In the genomic region with DNA sequence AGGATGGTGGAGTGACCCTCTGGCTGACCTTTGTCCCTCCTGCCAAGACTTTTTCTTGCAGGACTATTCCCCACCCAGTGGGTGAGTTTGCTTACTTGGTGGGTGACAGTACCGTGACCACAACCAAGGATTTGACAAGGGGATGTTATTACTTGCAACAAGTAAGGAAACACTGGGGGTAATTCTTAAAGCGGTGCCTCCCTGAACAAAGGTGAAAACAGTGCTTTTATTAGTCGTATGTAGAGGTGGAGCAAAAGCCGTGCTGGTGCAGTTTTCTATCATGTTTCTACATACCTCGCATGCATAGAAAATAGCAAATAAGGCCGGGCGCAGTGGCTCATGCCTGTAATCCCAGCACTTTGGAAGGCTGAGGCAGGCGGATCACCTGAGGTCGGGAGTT, we compare ENCODE assay signal across 1 cellular context.
TF ChIP-seq lines count a peak whose summit lies in the region.

No MANE protein-coding gene starts in this region.

TF ChIP-seq in liver, 16 proteins besides CTCF, POLR2A, EP300 and RAD21 (continued from another document):
- TF ChIP-seq HNF4A (conservative IDR thresholded peaks at IDR 0.05) (no peak), SP1 (IDR thresholded peaks at IDR 0.05) (no peak), GABPA (IDR thresholded peaks at IDR 0.05 in 1 of 2, conservative IDR thresholded peaks at IDR 0.05 in 1 of 2) (no peak), FOXA2 (IDR thresholded peaks at IDR 0.05) (no peak), RXRA (IDR thresholded peaks at IDR 0.05) (no peak), YY1 (IDR thresholded peaks at IDR 0.05) (no peak), TAF1 (conservative IDR thresholded peaks at IDR 0.05) (no peak), EGR1 (IDR thresholded peaks at IDR 0.05; ENCODE audit: low read depth in 2 of 2) (no peak)
